Comparison of ENCODE assay signal across 8 cellular contexts in genomic region chr3:182967218-182968204, GRCh38. TPM values are rescaled to one million over a fixed set of nuclear protein-coding genes. Genes with fewer than 3 reads are reported as not detected.
DNase-seq lines count a peak whose midpoint lies in the region; ATAC-seq, FAIRE-seq and TF ChIP-seq lines count a peak whose summit lies in the region.

No MANE protein-coding gene starts in this region.

- H3K9me3 Mint-ChIP-seq in WTC11 (no peaks in the 10 kb centered on the region), Calu3 (ENCODE audit: low read depth, unreplicated experiment) (no peaks in the 10 kb centered on the region)

- H3K9me3 ChIP-seq in BLaER1 (no peaks in the 10 kb centered on the region), spleen (no peaks in the 10 kb centered on the region)

- peak overlapping the region; percentile 11; the same call in 1 of the 2 replicates for H3K27ac Mint-ChIP-seq in WTC11
- no peak overlapping the region for H3K27ac Mint-ChIP-seq in Calu3 (ENCODE audit: unreplicated experiment)

- DNase-seq in GM19239 (ENCODE audit: insufficient read length, low spot score): no peak
- no peak for DNase-seq in WTC11 (ENCODE audit: low spot score)
- no peak for DNase-seq in spleen
- no peak for DNase-seq in NCI-H1092 (lab: John Stamatoyannopoulos, UW)
- no peak for DNase-seq in hippocampal formation (lab: John Stamatoyannopoulos, UW)
- no peak for DNase-seq in Calu3

- H3K4me3 ChIP-seq in BLaER1: no peak overlapping the region
- no peak overlapping the region for H3K4me3 ChIP-seq in spleen

- peak overlapping the region; percentile 32 for H3K4me2 ChIP-seq in BLaER1

- peaks cover 32% of the 10 kb centered on the region for H3K4me1 ChIP-seq in BLaER1
- H3K4me1 ChIP-seq in spleen: peaks cover 11 to 75% (median 34%) of the 10 kb centered on the region in 6 donors

- TF ChIP-seq POLR2A in spleen (IDR thresholded peaks at IDR 0.05): no peak

- peak; percentile 71 for FAIRE-seq in GM19239 (lab: Jason Lieb, UNC)

- peaks cover 100% of the 10 kb centered on the region for H4K20me1 ChIP-seq in BLaER1

- no peak overlapping the region for H3K9ac ChIP-seq in BLaER1

- H3K27me3 Mint-ChIP-seq in WTC11 (ENCODE audit: low read depth): no peaks in the 10 kb centered on the region
- H3K27me3 Mint-ChIP-seq in Calu3 (ENCODE audit: unreplicated experiment): no peaks in the 10 kb centered on the region

- H3K27me3 ChIP-seq in BLaER1 (no peaks in the 10 kb centered on the region), spleen (replicated peaks in 1 of 7) (no peaks in the 10 kb centered on the region)

- TF ChIP-seq CTCF in WTC11 (IDR thresholded peaks at IDR 0.05) (no peak), spleen (IDR thresholded peaks at IDR 0.05 in 8 of 11, conservative IDR thresholded peaks at IDR 0.05 in 3 of 11) (no peak), Calu3 (IDR thresholded peaks at IDR 0.05; ENCODE audit: unreplicated experiment) (no peak)

- H3K4me1 Mint-ChIP-seq in WTC11: peaks cover 48% of the 10 kb centered on the region
- peaks cover 44% of the 10 kb centered on the region for H3K4me1 Mint-ChIP-seq in Calu3 (ENCODE audit: low read depth, unreplicated experiment)

- 41 to 55% (median 49%) methylated on average over 6 of the region's 6 CpGs for WGBS in spleen, 5 donors

- H3K36me3 Mint-ChIP-seq in WTC11: peaks cover 14% of the 10 kb centered on the region
- H3K36me3 Mint-ChIP-seq in Calu3 (ENCODE audit: insufficient read depth, unreplicated experiment): peaks cover 16% of the 10 kb centered on the region

- no TSS peak for BruUV-seq in Calu3 (replicated peaks; lab: Mats Ljungman, UMichigan)

- intact Hi-C loops in spleen (cut with DNase I; ENCODE audit: low total_unique reads) (no loop called here), Calu3 (cut with micrococcal nuclease; ENCODE audit: unreplicated experiment) (no loop called here)

- H3K4me3 Mint-ChIP-seq in WTC11: no peak overlapping the region
- no peak overlapping the region for H3K4me3 Mint-ChIP-seq in Calu3 (ENCODE audit: low read depth, unreplicated experiment)

- POLR2A ChIA-PET in WTC11 (lab: Charles Lee): no interaction called here

- peaks cover 22% of the 10 kb centered on the region for H3K36me3 ChIP-seq in BLaER1
- H3K36me3 ChIP-seq in spleen: peaks cover 0 to 19% (median under 1%) of the 10 kb centered on the region in 6 donors

- H3K27ac ChIP-seq in BLaER1 (no peak overlapping the region), spleen (peak overlapping the region in 4 of 8 donors; percentile 18 to 60 (median 40))

- ATAC-seq in HG03066 (IDR thresholded peaks at IDR 0.05; ENCODE audit: low read depth, unreplicated experiment) (peak; percentile 66), WTC11 (no peak)

- CTCF ChIA-PET in WTC11 (lab: Charles Lee): no interaction called here
- CTCF ChIA-PET in Calu3 (lab: Charles Lee): no interaction called here

TF ChIP-seq in WTC11, 78 proteins besides CTCF, POLR2A, EP300 and RAD21:
- no peak for TF ChIP-seq MYBL2 (CRISPR knock-in tag; IDR thresholded peaks at IDR 0.05)
- TF ChIP-seq FOXJ3 (CRISPR knock-in tag; IDR thresholded peaks at IDR 0.05; ENCODE audit: borderline replicate concordance): no peak
- no peak for TF ChIP-seq RORB (CRISPR knock-in tag; IDR thresholded peaks at IDR 0.05)
- TF ChIP-seq PRRX2 (CRISPR knock-in tag; IDR thresholded peaks at IDR 0.05): no peak
- no peak for TF ChIP-seq HMGXB4 (CRISPR knock-in tag; IDR thresholded peaks at IDR 0.05)
- TF ChIP-seq RELA (CRISPR knock-in tag; IDR thresholded peaks at IDR 0.05; ENCODE audit: borderline replicate concordance): no peak
- no peak for TF ChIP-seq ATF1 (CRISPR knock-in tag; IDR thresholded peaks at IDR 0.05)
- no peak for TF ChIP-seq ZNF416 (CRISPR knock-in tag; IDR thresholded peaks at IDR 0.05)
- TF ChIP-seq IRF1 (CRISPR knock-in tag; IDR thresholded peaks at IDR 0.05): no peak
- TF ChIP-seq SP1 (CRISPR knock-in tag; conservative IDR thresholded peaks at IDR 0.05): no peak
- TF ChIP-seq ZNF396 (CRISPR knock-in tag; IDR thresholded peaks at IDR 0.05; ENCODE audit: borderline replicate concordance): no peak

RNA-seq across cellular contexts. Expression of gene DCUN1D1, which starts 12.8 kb away (rescaled TPM):
- total RNA-seq in WTC11 (2021): 50.4 to 64.5 TPM (median 56.3 TPM) in 3 replicates
- 10 to 100 TPM; 26.7 to 59.3 (median 38.2) TPM for total RNA-seq in spleen
- 1 to 10 TPM; 5.4 to 8.4 (median 6.9) TPM for polyA plus RNA-seq in spleen
- total RNA-seq in Calu3 (2022): 98.7 and 99.3 TPM in 2 replicates
